In genomic region chr2:120343433-120344105, GRCh38 we compare ENCODE assay signal across 8 cellular contexts. TPM values are rescaled to one million over a fixed set of nuclear protein-coding genes. Genes with fewer than 3 reads are reported as not detected.
DNase-seq lines count a peak whose midpoint lies in the region; ATAC-seq, FAIRE-seq and TF ChIP-seq lines count a peak whose summit lies in the region.

No MANE protein-coding gene starts in this region.

- ATAC-seq in HG03460 (IDR thresholded peaks at IDR 0.05; ENCODE audit: unreplicated experiment), result no peak

- no TSS peak for BruUV-seq in A673 (replicated peaks; lab: Mats Ljungman, UMichigan)

- H4K20me1 ChIP-seq in smooth muscle cell (ENCODE audit: low read depth), result peaks cover 10% of the 10 kb centered on the region

- no peak overlapping the region for H3K27ac Mint-ChIP-seq in immature natural killer cell

- H3K4me3 Mint-ChIP-seq in immature natural killer cell, result peak overlapping the region; percentile 47 to 75 (median 63)

- peak; percentile 85 for TF ChIP-seq CTCF in A673 (conservative IDR thresholded peaks at IDR 0.05; ENCODE audit: low read depth, low read length)
- TF ChIP-seq CTCF in WERI-Rb-1 (IDR thresholded peaks at IDR 0.05; ENCODE audit: low read depth, low read length), result peak; percentile 81
- TF ChIP-seq CTCF in cardiac fibroblast (IDR thresholded peaks at IDR 0.05; ENCODE audit: low read depth, low read length), result peak; percentile 71
- peak; percentile 92 for TF ChIP-seq CTCF in smooth muscle cell (IDR thresholded peaks at IDR 0.05; ENCODE audit: borderline replicate concordance, insufficient read depth, poor library complexity, severe bottlenecking)

- POLR2A ChIA-PET in A673 (lab: Charles Lee; ENCODE audit: low non-redundant PET), result no interaction called here

- FAIRE-seq in GM18507 (lab: Jason Lieb, UNC), result no peak

- H3K79me2 ChIP-seq in smooth muscle cell (ENCODE audit: low read depth), result no peaks in the 10 kb centered on the region

- no peak overlapping the region for H2AFZ ChIP-seq in smooth muscle cell (ENCODE audit: low read depth)

- no peak overlapping the region for H3K9ac ChIP-seq in smooth muscle cell (ENCODE audit: low read depth)

- peak overlapping the region; percentile 93 for H3K4me2 ChIP-seq in smooth muscle cell

- H3K4me3 ChIP-seq in A673 (ENCODE audit: low read depth, low read length, poor library complexity, severe bottlenecking) (no peak overlapping the region), WERI-Rb-1 (ENCODE audit: low read depth, low read length) (peak overlapping the region; percentile 31), cardiac fibroblast (replicated peaks in 1 of 2; ENCODE audit: low read depth in 2 of 2, low read length in 2 of 2) (no peak overlapping the region), smooth muscle cell (peak overlapping the region; percentile 60)

- CTCF ChIA-PET in A673 (lab: Charles Lee), result interaction anchor here (0.6 to 1.1 kb wide), 3 partner anchors 92 to 337 kb away, joined by 3 to 5 read pairs (median 4); no protein-coding TSS in a partner anchor

- H3K27me3 ChIP-seq in A673 (replicated peaks; ENCODE audit: insufficient read depth, low read depth, low read length, poor library complexity), result peaks cover 63% of the 10 kb centered on the region
- H3K27me3 ChIP-seq in WERI-Rb-1 (ENCODE audit: insufficient read depth, low read depth, severe bottlenecking), result peaks cover 29% of the 10 kb centered on the region
- peaks cover 83% of the 10 kb centered on the region for H3K27me3 ChIP-seq in smooth muscle cell (ENCODE audit: low read depth)

- no peaks in the 10 kb centered on the region for H3K9me3 Mint-ChIP-seq in immature natural killer cell

- peaks cover 13% of the 10 kb centered on the region for H3K4me1 ChIP-seq in A673 (ENCODE audit: insufficient read depth, low read length, poor library complexity, severe bottlenecking)
- H3K4me1 ChIP-seq in smooth muscle cell (ENCODE audit: low read depth), result peaks cover 5% of the 10 kb centered on the region

- H3K27ac ChIP-seq in A673 (ENCODE audit: low read depth, low read length, poor library complexity, severe bottlenecking), result no peak overlapping the region
- peak overlapping the region; percentile 54 for H3K27ac ChIP-seq in WERI-Rb-1
- no peak overlapping the region for H3K27ac ChIP-seq in smooth muscle cell (ENCODE audit: low read depth)

- 9% methylated on average over 42 of the region's 43 CpGs for WGBS in smooth muscle cell (ENCODE audit: low lambda C conversion rate)

- H3K27me3 Mint-ChIP-seq in immature natural killer cell (ENCODE audit: low read depth in 3 of 3), result peaks cover 19 to 31% (median 28%) of the 10 kb centered on the region in 3 donors

- peak; percentile 78 for DNase-seq in A673 (ENCODE audit: low spot score)
- DNase-seq in GM18507 (ENCODE audit: extremely low spot score, insufficient read length, low read depth), result peak; percentile 25
- DNase-seq in M059J (ENCODE audit: low read depth), result peak; percentile 74
- DNase-seq in WERI-Rb-1, result peak; percentile 89
- DNase-seq in cardiac fibroblast (ENCODE audit: low read depth in 2 of 2), result peak; percentile 70 to 86
- peak; percentile 19 to 38 (median 31) for DNase-seq in immature natural killer cell
- peak; percentile 63 for DNase-seq in smooth muscle cell (lab: John Stamatoyannopoulos, UW; ENCODE audit: unreplicated experiment)

- no peaks in the 10 kb centered on the region for H3F3A ChIP-seq in smooth muscle cell (ENCODE audit: low read depth)

- H3K36me3 ChIP-seq in A673 (ENCODE audit: insufficient read depth, low read length, poor library complexity, severe bottlenecking), result no peaks in the 10 kb centered on the region
- H3K36me3 ChIP-seq in WERI-Rb-1, result no peaks in the 10 kb centered on the region
- no peaks in the 10 kb centered on the region for H3K36me3 ChIP-seq in smooth muscle cell (ENCODE audit: low read depth)

- H3K9me3 ChIP-seq in A673 (ENCODE audit: low read depth, low read length, poor library complexity, severe bottlenecking) (no peaks in the 10 kb centered on the region), WERI-Rb-1 (ENCODE audit: severe bottlenecking) (no peaks in the 10 kb centered on the region), smooth muscle cell (replicated peaks; ENCODE audit: low read depth) (no peaks in the 10 kb centered on the region)

- H3K4me1 Mint-ChIP-seq in immature natural killer cell, result peaks cover 18 to 21% of the 10 kb centered on the region in 2 donors

- H3K36me3 Mint-ChIP-seq in immature natural killer cell, result no peaks in the 10 kb centered on the region

- intact Hi-C loops in A673 (cut with micrococcal nuclease; ENCODE audit: unreplicated experiment), result loop anchor here (2.0 to 10.0 kb wide), 3 partner anchors 93 to 337 kb away; no protein-coding TSS in a partner anchor

RNA-seq across cellular contexts. Expression of gene INHBB, which starts 2.4 kb away (rescaled TPM):
- total RNA-seq in A673 (2021), result 0.09 TPM in 2 replicates
- total RNA-seq in M059J (2014; rRNA removed; shearing (Covaris generic)), result 0.94 and 0.96 TPM in 2 replicates
- not detected for polyA plus RNA-seq in immature natural killer cell
- total RNA-seq in smooth muscle cell, result 0.09 TPM in 1 of 2 replicates, not detected in the other
- polyA plus RNA-seq in smooth muscle cell, result 0.06 and 0.53 TPM in 2 replicates

Comparison
In these comparisons a context has a peak if more than half of its experiments do, and no peak if none do; other contexts are left out.
1. DNase-seq: peak in every context shown above with its lines; median percentile 89 in WERI-Rb-1; 78 in A673; 78 in cardiac fibroblast; 74 in M059J; 63 in smooth muscle cell; 31 in immature natural killer cell; 25 in GM18507.
2. H3K4me3 ChIP-seq: peak in WERI-Rb-1 (single experiment) and smooth muscle cell (single experiment); none in A673 (single experiment) and cardiac fibroblast (0 of 2).
3. Peak in every context shown above with its lines, with median percentiles within 50 percentile points of each other: CTCF ChIP-seq.